2 cellular contexts compared by ENCODE assay signal in genomic region chr10:25105753-25106260, GRCh38.
TF ChIP-seq lines count a peak whose summit lies in the region.

No MANE protein-coding gene starts in this region.

TF ChIP-seq in H1, 55 proteins besides CTCF, POLR2A, EP300 and RAD21:
- TF ChIP-seq CEBPB (IDR thresholded peaks at IDR 0.05; ENCODE audit: low read depth, low read length) (no peak), NANOG (IDR thresholded peaks at IDR 0.05; ENCODE audit: insufficient read depth, low read depth, low read length, poor library complexity, severe bottlenecking) (peak; percentile 36), BCL11A (IDR thresholded peaks at IDR 0.05; ENCODE audit: low read depth in 2 of 2, low read length in 2 of 2) (no peak), GABPA (IDR thresholded peaks at IDR 0.05; ENCODE audit: borderline replicate concordance, insufficient read depth, low read length) (no peak), RBBP5 (IDR thresholded peaks at IDR 0.05; ENCODE audit: borderline replicate concordance, low read depth, low read length) (no peak), RNF2 (IDR thresholded peaks at IDR 0.05; ENCODE audit: borderline replicate concordance, low read depth, low read length, missing control alignments, poor library complexity, severe bottlenecking) (no peak)

TF ChIP-seq in neural cell, 6 proteins besides CTCF, POLR2A, EP300 and RAD21:
- TF ChIP-seq SMC3 (conservative IDR thresholded peaks at IDR 0.05; ENCODE audit: poor library complexity), result no peak
- peak; percentile 73 for TF ChIP-seq POLR2AphosphoS5 (IDR thresholded peaks at IDR 0.05)
